9 cellular contexts compared by ENCODE assay signal in the genomic region with DNA sequence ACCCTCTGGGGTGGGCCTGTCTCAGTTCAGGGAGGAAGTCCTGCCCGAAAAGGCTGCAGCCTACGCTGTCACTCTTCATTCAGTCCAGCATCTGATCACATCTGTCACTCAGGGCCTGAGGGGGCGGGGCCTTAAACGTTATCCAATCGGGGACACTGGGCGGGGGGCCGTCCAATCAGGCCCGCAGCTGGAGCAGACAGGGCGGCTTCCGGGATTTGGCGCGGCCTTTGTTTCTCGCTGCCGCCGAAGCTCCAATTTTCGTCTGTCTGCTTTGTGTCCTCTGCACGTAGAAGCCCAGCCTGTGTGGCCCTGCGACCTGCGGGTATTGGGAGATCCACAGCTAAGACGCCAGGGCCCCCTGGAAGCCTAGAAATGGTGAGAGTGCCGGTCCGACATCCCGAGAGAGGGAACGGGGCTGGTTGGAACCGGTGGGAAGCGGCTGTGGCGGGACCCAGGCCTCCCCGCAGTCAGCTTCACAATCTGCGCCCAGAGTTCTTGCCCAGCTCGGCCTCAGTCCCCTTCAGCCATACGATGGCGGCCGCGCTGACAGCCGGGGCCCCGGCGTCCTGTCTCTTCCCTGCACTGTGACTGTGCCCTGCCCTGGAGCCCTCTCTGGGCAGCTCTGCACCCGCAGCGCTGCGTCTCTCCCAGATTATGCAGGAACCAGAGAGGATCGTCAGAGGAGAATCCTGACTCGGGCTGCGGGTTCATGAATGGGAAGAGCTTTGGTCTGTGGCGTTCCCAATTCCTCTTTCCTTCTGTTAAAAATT. TPM values are rescaled to one million over a fixed set of nuclear protein-coding genes. Genes with fewer than 3 reads are reported as not detected.
DNase-seq lines count a peak whose midpoint lies in the region; ATAC-seq and TF ChIP-seq lines count a peak whose summit lies in the region.
"Had no signal": no experiment of that assay in that cellular context is flagged by ENCODE, and none has a peak within 500 bp of the region (broad histone marks: within the 10 kb centered on the region; RNA-seq: fewer than 3 reads in every experiment).

A gene (plus strand): TSS at position 224 of the 770 bp plus-strand sequence. CDS start 149 bp downstream, at position 373.

- H3K9me3 ChIP-seq in BE2C: no peaks in the 10 kb centered on the region; the same call in 1 of the 2 replicates
- H3K9me3 ChIP-seq in liver (ENCODE audit: control insufficient read depth in 4 of 4, low read length in 3 of 4): peaks cover 0 to 5% (median 2%) of the 10 kb centered on the region in 4 donors

- TF ChIP-seq RAD21 in liver (IDR thresholded peaks at IDR 0.05): no peak

- H3K36me3 ChIP-seq in BE2C: peaks cover 8% of the 10 kb centered on the region
- no peaks in the 10 kb centered on the region for H3K36me3 ChIP-seq in liver (ENCODE audit: control insufficient read depth in 4 of 4, insufficient read depth in 3 of 4, low read depth in 1 of 4, low read length in 3 of 4)

- no peaks in the 10 kb centered on the region for H3K27me3 ChIP-seq in BE2C
- no peaks in the 10 kb centered on the region for H3K27me3 ChIP-seq in liver (ENCODE audit: control insufficient read depth in 4 of 4, insufficient read depth in 4 of 4, low read length in 3 of 4)

- no peak within 1 kb of the TSS for H3K9ac ChIP-seq in liver (ENCODE audit: low read depth in 1 of 2, low read length in 2 of 2)

- ATAC-seq in GM21619 (IDR thresholded peaks at IDR 0.05; ENCODE audit: unreplicated experiment): peak; percentile 75

- DNase-seq in BE2C: peak; percentile 78
- peak; percentile 59 for DNase-seq in NCI-H1092 treated with DMSO at 0.1 percent for 48 hours (lab: John Stamatoyannopoulos, UW)
- DNase-seq in activated CD4-positive, alpha-beta T cell treated with anti-CD3 and anti-CD28 coated beads for 1 hour: peak; percentile 13
- peak; percentile 57 to 71 for DNase-seq in dermis microvascular lymphatic vessel endothelial cell (ENCODE audit: low read depth in 2 of 2)
- DNase-seq in stimulated activated CD4-positive, alpha-beta T cell treated with anti-CD3 and anti-CD28 coated beads, Interleukin-4, amount 100 ng/mL, for 1 hour: peak; percentile 43
- DNase-seq in HPDE6-E6E7 (ENCODE audit: extremely low spot score): no peak

- H3K27ac ChIP-seq in liver (ENCODE audit: low read depth in 1 of 2, low read length in 2 of 2): no peak within 1 kb of the TSS
- H3K27ac ChIP-seq: HL-60 had no signal

- TF ChIP-seq CTCF in BE2C (IDR thresholded peaks at IDR 0.05; ENCODE audit: low read depth, low read length) (no peak), liver (IDR thresholded peaks at IDR 0.05; ENCODE audit: low read depth, low read length, missing input control) (no peak)

- H3K4me1 ChIP-seq in BE2C: no peaks in the 10 kb centered on the region
- H3K4me1 ChIP-seq in liver (ENCODE audit: control insufficient read depth in 4 of 4, insufficient read depth in 4 of 4, low read length in 3 of 4): no peaks in the 10 kb centered on the region

- 3% methylated on average over 44 of the region's 44 CpGs for WGBS in liver

- peak within 1 kb of the TSS; percentile 75 for H3K4me3 ChIP-seq in BE2C (ENCODE audit: low read depth, low read length)
- peak within 1 kb of the TSS in 2 of 3 donors; percentile 21 to 49 for H3K4me3 ChIP-seq in liver (ENCODE audit: low read depth in 1 of 3, low read length in 3 of 3)

TF ChIP-seq in liver, 16 proteins besides CTCF, POLR2A, EP300 and RAD21:
- TF ChIP-seq, protein P1, sequence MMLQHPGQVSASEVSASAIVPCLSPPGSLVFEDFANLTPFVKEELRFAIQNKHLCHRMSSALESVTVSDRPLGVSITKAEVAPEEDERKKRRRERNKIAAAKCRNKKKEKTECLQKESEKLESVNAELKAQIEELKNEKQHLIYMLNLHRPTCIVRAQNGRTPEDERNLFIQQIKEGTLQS (IDR thresholded peaks at IDR 0.05): no peak
- TF ChIP-seq RXRA (IDR thresholded peaks at IDR 0.05): no peak

RNA-seq across cellular contexts. Expression of the gene that starts here (rescaled TPM):
- 1.3 TPM for polyA plus RNA-seq in BE2C (2012; ENCODE audit: insufficient read depth, insufficient read length, low read depth)
- total RNA-seq in dermis microvascular lymphatic vessel endothelial cell: 1.3 and 1.7 TPM in 2 replicates
- 1 to 10 TPM in 1 of 2 donors, under 1 TPM in 1; 0.08 to 3.2 TPM for total RNA-seq in liver
- not detected for polyA plus RNA-seq in liver
